25 cellular contexts compared by ENCODE assay signal in the genomic region with DNA sequence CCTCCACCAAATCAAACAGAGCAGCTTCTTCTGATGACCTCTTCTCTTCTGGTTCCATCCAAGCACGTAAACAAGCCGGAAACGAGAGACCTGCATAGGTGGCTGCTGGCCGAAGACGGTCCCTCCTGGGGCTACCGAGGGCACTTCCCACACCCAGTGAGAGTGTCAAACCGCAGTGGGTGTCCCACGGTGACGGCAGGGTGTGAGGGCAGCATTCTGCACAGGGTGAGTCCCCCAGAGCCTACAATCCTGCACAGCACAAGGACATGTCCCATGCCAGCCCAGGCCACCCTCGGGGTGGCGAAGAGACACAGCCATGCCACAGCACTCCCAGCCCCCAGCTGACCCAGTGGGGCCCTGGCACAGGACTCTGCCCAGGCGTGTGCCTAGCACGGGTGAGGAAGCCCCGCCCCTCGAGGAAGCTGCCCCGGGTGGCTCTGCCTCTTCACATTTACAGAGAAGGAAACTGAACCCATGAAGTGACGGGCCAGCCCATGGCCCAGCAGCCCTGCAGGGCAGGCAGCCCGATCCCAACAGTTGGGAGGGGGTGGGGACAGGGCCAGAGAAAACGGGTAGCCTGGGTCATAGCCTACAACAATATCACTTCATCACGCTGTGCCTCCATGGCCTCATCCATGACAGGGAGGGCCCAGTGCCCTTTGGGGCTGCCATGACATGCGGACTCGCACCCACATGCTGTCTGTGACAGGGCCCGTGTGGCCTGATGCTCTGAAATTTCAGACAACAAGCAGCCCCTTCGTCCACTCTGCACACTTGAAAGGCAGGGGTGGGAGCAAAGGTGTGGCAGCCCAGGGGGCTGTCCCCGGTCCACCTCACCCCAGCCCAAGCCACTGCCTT. TPM values are rescaled to one million over a fixed set of nuclear protein-coding genes. Genes with fewer than 3 reads are reported as not detected.
A peak's percentile ranks its signal among the peaks of the same experiment; 100 is the strongest.
DNase-seq lines count a peak whose midpoint lies in the region; ATAC-seq, FAIRE-seq and TF ChIP-seq lines count a peak whose summit lies in the region.
"Had no signal": no experiment of that assay in that cellular context is flagged by ENCODE, and none has a peak within 500 bp of the region (broad histone marks: within the 10 kb centered on the region; RNA-seq: fewer than 3 reads in every experiment).

No MANE protein-coding gene starts in this region.

- CTCF ChIA-PET in activated naive CD4-positive, alpha-beta T cell treated with anti-CD3 and anti-CD28 coated beads for 36 hours (lab: Charles Lee), result interaction anchor here (1.4 to 2.7 kb wide), 2 partner anchors 10 to 44 kb away, joined by 5 to 12 read pairs (median 9); no protein-coding TSS in a partner anchor

- H3K36me3 Mint-ChIP-seq in activated naive CD4-positive, alpha-beta T cell treated with anti-CD3 and anti-CD28 coated beads for 36 hours (ENCODE audit: low read depth), result peaks cover 46% of the 10 kb centered on the region
- peaks cover 99% of the 10 kb centered on the region for H3K36me3 Mint-ChIP-seq in activated T-helper 17 cell treated with anti-CD3 and anti-CD28 coated beads, Interleukin-2, amount 50 U/mL, for 72 hours (ENCODE audit: low read depth)

- H3K9me3 ChIP-seq in kidney (ENCODE audit: control insufficient read depth in 1 of 2, low read length in 2 of 2), result no peaks in the 10 kb centered on the region
- H3K9me3 ChIP-seq: MG63, right atrium auricular region had no signal

- intact Hi-C loops in activated naive CD4-positive, alpha-beta T cell treated with anti-CD3 and anti-CD28 coated beads for 36 hours (cut with micrococcal nuclease), result no loop called here
- intact Hi-C loops in kidney (cut with DNase I), result no loop called here

- TF ChIP-seq CTCF in kidney (IDR thresholded peaks at IDR 0.05; ENCODE audit: borderline replicate concordance, extremely low read depth, insufficient read depth), result no peak

- no peak overlapping the region for H3K9ac ChIP-seq in kidney (ENCODE audit: low read length in 2 of 2)
- H3K9ac ChIP-seq: neural progenitor cell had no signal

- no peak for ATAC-seq in activated T-helper 17 cell treated with anti-CD3 and anti-CD28 coated beads, Interleukin-2, amount 50 U/mL, for 72 hours (replicated peaks)
- ATAC-seq in stimulated activated naive CD8-positive, alpha-beta T cell treated with anti-CD3 and anti-CD28 coated beads, Interleukin-15, amount 100 ng/mL, for 72 hours, result no peak
- ATAC-seq in HG03025 (IDR thresholded peaks at IDR 0.05; ENCODE audit: low FRiP score, unreplicated experiment), result no peak
- ATAC-seq: foreskin keratinocyte had no signal

- H3K4me3 ChIP-seq in kidney (ENCODE audit: low read length in 2 of 2), result no peak overlapping the region
- H3K4me3 ChIP-seq: cardiac muscle cell, lung, MG63, neural progenitor cell, right atrium auricular region had no signal

- DNase-seq in activated naive CD4-positive, alpha-beta T cell treated with anti-CD3 and anti-CD28 coated beads for 36 hours, result no peak
- no peak for DNase-seq in activated naive CD4-positive, alpha-beta T cell treated with Interleukin-2 at 50 U/mL for 16 hours
- DNase-seq in kidney, result peak; percentile 67
- no peak for DNase-seq in stimulated activated naive CD8-positive, alpha-beta T cell treated with anti-CD3 and anti-CD28 coated beads, Interleukin-15, amount 100 ng/mL, for 72 hours
- DNase-seq in Ammon's horn (ENCODE audit: low spot score), result no peak
- no peak for DNase-seq in NCI-H345 treated with DMSO at 0.1 percent for 48 hours (lab: John Stamatoyannopoulos, UW; ENCODE audit: unreplicated experiment)
- DNase-seq: ACHN; activated CD4-positive, alpha-beta T cell treated with anti-CD3 and anti-CD28 coated beads, Interleukin-2, amount 50 U/mL, for 1 hour; foreskin keratinocyte; MG63; NCI-H2081 treated with DMSO at 0.1 percent for 48 hours; NCI-H82; RPMI8226; stimulated activated CD4-positive, alpha-beta T cell treated with anti-CD3 and anti-CD28 coated beads, Interleukin-2, amount 100 ng/mL, for 48 hours; trophoblast cell had no signal

- no peaks in the 10 kb centered on the region for H3K9me3 Mint-ChIP-seq in activated naive CD4-positive, alpha-beta T cell treated with anti-CD3 and anti-CD28 coated beads for 36 hours
- H3K9me3 Mint-ChIP-seq in activated T-helper 17 cell treated with anti-CD3 and anti-CD28 coated beads, Interleukin-2, amount 50 U/mL, for 72 hours, result no peaks in the 10 kb centered on the region
- H3K9me3 Mint-ChIP-seq in stimulated activated naive CD8-positive, alpha-beta T cell treated with anti-CD3 and anti-CD28 coated beads, Interleukin-15, amount 100 ng/mL, for 72 hours, result no peaks in the 10 kb centered on the region
- H3K9me3 Mint-ChIP-seq: neural progenitor cell had no signal

- peak overlapping the region; percentile 79 for H3K27ac Mint-ChIP-seq in activated naive CD4-positive, alpha-beta T cell treated with anti-CD3 and anti-CD28 coated beads for 36 hours
- peak overlapping the region; percentile 92 for H3K27ac Mint-ChIP-seq in activated T-helper 17 cell treated with anti-CD3 and anti-CD28 coated beads, Interleukin-2, amount 50 U/mL, for 72 hours
- peak overlapping the region; percentile 85 to 88 for H3K27ac Mint-ChIP-seq in stimulated activated naive CD8-positive, alpha-beta T cell treated with anti-CD3 and anti-CD28 coated beads, Interleukin-15, amount 100 ng/mL, for 72 hours

- H3K4me1 Mint-ChIP-seq in activated naive CD4-positive, alpha-beta T cell treated with anti-CD3 and anti-CD28 coated beads for 36 hours (ENCODE audit: low read depth), result peaks cover 91% of the 10 kb centered on the region
- H3K4me1 Mint-ChIP-seq in activated T-helper 17 cell treated with anti-CD3 and anti-CD28 coated beads, Interleukin-2, amount 50 U/mL, for 72 hours, result peaks cover 55% of the 10 kb centered on the region
- H3K4me1 Mint-ChIP-seq in stimulated activated naive CD8-positive, alpha-beta T cell treated with anti-CD3 and anti-CD28 coated beads, Interleukin-15, amount 100 ng/mL, for 72 hours, result peaks cover 100% of the 10 kb centered on the region

- peaks cover 7 to 10% of the 10 kb centered on the region in 2 donors for H3K36me3 ChIP-seq in kidney (ENCODE audit: control insufficient read depth in 1 of 2, insufficient read depth in 2 of 2, low read length in 2 of 2)
- H3K36me3 ChIP-seq: cardiac muscle cell, MG63, neural progenitor cell, right atrium auricular region had no signal

- FAIRE-seq in kidney (lab: Jason Lieb, UNC), result no peak
- FAIRE-seq: endometrium, GM18507, GM19239, HTR-8/SVneo had no signal

- H3K4me3 Mint-ChIP-seq in activated naive CD4-positive, alpha-beta T cell treated with anti-CD3 and anti-CD28 coated beads for 36 hours, result no peak overlapping the region
- peak overlapping the region; percentile 70 for H3K4me3 Mint-ChIP-seq in activated T-helper 17 cell treated with anti-CD3 and anti-CD28 coated beads, Interleukin-2, amount 50 U/mL, for 72 hours
- peak overlapping the region in 1 of 2 donors; percentile 81 for H3K4me3 Mint-ChIP-seq in stimulated activated naive CD8-positive, alpha-beta T cell treated with anti-CD3 and anti-CD28 coated beads, Interleukin-15, amount 100 ng/mL, for 72 hours
- H3K4me3 Mint-ChIP-seq: neural progenitor cell had no signal

- H3K27ac ChIP-seq in kidney (ENCODE audit: low read depth in 2 of 2, low read length in 2 of 2), result no peak overlapping the region
- H3K27ac ChIP-seq: cardiac muscle cell, foreskin keratinocyte, neural progenitor cell, right atrium auricular region had no signal

- H3K27me3 Mint-ChIP-seq in activated naive CD4-positive, alpha-beta T cell treated with anti-CD3 and anti-CD28 coated beads for 36 hours (ENCODE audit: low read depth), result no peaks in the 10 kb centered on the region
- no peaks in the 10 kb centered on the region for H3K27me3 Mint-ChIP-seq in activated T-helper 17 cell treated with anti-CD3 and anti-CD28 coated beads, Interleukin-2, amount 50 U/mL, for 72 hours
- H3K27me3 Mint-ChIP-seq in stimulated activated naive CD8-positive, alpha-beta T cell treated with anti-CD3 and anti-CD28 coated beads, Interleukin-15, amount 100 ng/mL, for 72 hours, result no peaks in the 10 kb centered on the region

- H3K4me1 ChIP-seq in kidney (ENCODE audit: control insufficient read depth in 1 of 2, insufficient read depth in 1 of 2, low read depth in 1 of 2, low read length in 2 of 2), result peaks cover 0 to 6% of the 10 kb centered on the region in 2 donors
- H3K4me1 ChIP-seq: foreskin keratinocyte, right atrium auricular region had no signal

RNA-seq across cellular contexts. Expression of a gene that starts 43.2 kb away (rescaled TPM):
- total RNA-seq in activated naive CD4-positive, alpha-beta T cell treated with anti-CD3 and anti-CD28 coated beads for 36 hours, result 100 to 1,000 TPM; 156 to 160 TPM
- 100 to 1,000 TPM; 167 to 263 TPM for total RNA-seq in activated T-helper 17 cell treated with anti-CD3 and anti-CD28 coated beads, Interleukin-2, amount 50 U/mL, for 72 hours
- 147 TPM for total RNA-seq in kidney
- 18.9 TPM for polyA plus RNA-seq in kidney (ENCODE audit: insufficient read depth, low read depth, low replicate concordance)
